16 cellular contexts compared by ENCODE assay signal in the genomic region with DNA sequence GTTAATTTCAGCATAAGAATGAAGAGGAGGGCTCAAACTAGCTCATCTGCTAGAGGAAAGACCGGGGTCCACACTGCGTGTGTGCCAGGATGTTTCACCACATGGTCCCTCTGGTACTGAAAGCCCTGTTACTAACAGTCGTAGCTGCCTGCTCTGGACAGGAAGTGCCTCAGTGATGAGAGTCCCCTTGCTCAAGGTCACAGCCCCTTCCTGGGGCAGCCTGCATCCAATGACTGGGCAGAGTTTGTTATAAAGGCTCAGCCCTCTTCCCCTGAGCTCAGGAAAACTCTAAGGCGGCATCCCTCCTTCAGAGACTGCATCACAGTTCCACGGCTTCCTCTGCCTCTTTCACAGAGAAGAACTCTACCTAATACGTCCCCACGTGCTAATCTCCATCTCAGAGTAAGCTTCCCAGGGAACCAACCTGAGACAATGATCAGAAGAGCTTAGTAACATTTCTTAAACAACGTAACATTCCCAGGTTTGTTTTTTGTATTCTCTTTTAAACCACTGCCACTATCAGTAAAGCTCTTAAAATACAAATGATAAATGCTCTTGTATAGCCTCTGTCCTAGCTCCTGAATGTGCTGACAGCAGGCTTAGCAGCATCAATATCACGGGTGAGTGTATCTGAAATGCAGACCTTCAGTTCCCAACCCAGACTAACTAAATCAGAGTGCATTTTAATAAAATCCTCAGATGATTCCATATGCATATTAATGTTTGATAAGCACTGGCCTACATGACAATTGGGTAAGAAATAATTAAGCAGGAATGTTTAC. TPM values are rescaled to one million over a fixed set of nuclear protein-coding genes. Genes with fewer than 3 reads are reported as not detected.
DNase-seq lines count a peak whose midpoint lies in the region; ATAC-seq, FAIRE-seq and TF ChIP-seq lines count a peak whose summit lies in the region.
"Had no signal": no experiment of that assay in that cellular context is flagged by ENCODE, and none has a peak within 500 bp of the region (broad histone marks: within the 10 kb centered on the region; RNA-seq: fewer than 3 reads in every experiment).

No MANE protein-coding gene starts in this region.

- H3K27me3 ChIP-seq in astrocyte (ENCODE audit: insufficient read depth, low read length) (no peaks in the 10 kb centered on the region), right cardiac atrium (ENCODE audit: control insufficient read depth, insufficient read depth) (no peaks in the 10 kb centered on the region)
- H3K27me3 ChIP-seq: left lung, sigmoid colon had no signal

- H3K4me1 ChIP-seq in astrocyte (ENCODE audit: insufficient read depth, low read length) (no peaks in the 10 kb centered on the region), right cardiac atrium (ENCODE audit: control insufficient read depth, insufficient read depth, low read length) (peaks cover 5% of the 10 kb centered on the region)
- H3K4me1 ChIP-seq: sigmoid colon had no signal

- H3K4me1 Mint-ChIP-seq in activated CD4-positive, alpha-beta T cell treated with anti-CD3 and anti-CD28 coated beads for 36 hours = peaks cover 23% of the 10 kb centered on the region
- peaks cover 3% of the 10 kb centered on the region for H3K4me1 Mint-ChIP-seq in astrocyte (ENCODE audit: low read depth, unreplicated experiment)

- no peaks in the 10 kb centered on the region for H3K9me3 Mint-ChIP-seq in activated CD4-positive, alpha-beta T cell treated with anti-CD3 and anti-CD28 coated beads for 36 hours (ENCODE audit: low read depth)
- no peaks in the 10 kb centered on the region for H3K9me3 Mint-ChIP-seq in astrocyte (ENCODE audit: unreplicated experiment)
- H3K9me3 Mint-ChIP-seq: stimulated activated naive CD8-positive, alpha-beta T cell treated with anti-CD3 and anti-CD28 coated beads, Interleukin-15, Interleukin-2, amounts not matched to agents 100 ng/mL and 50 ng/mL, for 24 hours had no signal

- H3K9me3 ChIP-seq in astrocyte (ENCODE audit: insufficient read depth, low read depth, low read length) (no peaks in the 10 kb centered on the region), right cardiac atrium (ENCODE audit: control insufficient read depth, low read length) (no peaks in the 10 kb centered on the region)
- H3K9me3 ChIP-seq: left lung, sigmoid colon had no signal

- H3K4me3 ChIP-seq in astrocyte (ENCODE audit: insufficient read depth, low read depth, low read length) (no peak overlapping the region), right cardiac atrium (ENCODE audit: low read length) (no peak overlapping the region), skeletal muscle cell (ENCODE audit: low read depth, low read length) (no peak overlapping the region)
- H3K4me3 ChIP-seq: left lung, sigmoid colon had no signal

- ATAC-seq in activated CD4-positive, alpha-beta T cell treated with anti-CD3 and anti-CD28 coated beads for 36 hours = peak; percentile 44
- ATAC-seq in right cardiac atrium = peak; percentile 56 to 65

- TF ChIP-seq CTCF in astrocyte (IDR thresholded peaks at IDR 0.05; ENCODE audit: insufficient read depth, low read depth, low read length) = no peak

- H3K79me2 ChIP-seq in astrocyte (ENCODE audit: insufficient read depth, low read length) = no peaks in the 10 kb centered on the region

- DNase-seq in activated CD4-positive, alpha-beta T cell treated with anti-CD3 and anti-CD28 coated beads for 36 hours = no peak
- no peak for DNase-seq in activated CD4-positive, alpha-beta T cell treated with anti-CD3 and anti-CD28 coated beads for 1 hour
- no peak for DNase-seq in astrocyte (ENCODE audit: low read depth)
- DNase-seq in right cardiac atrium = no peak
- peak; percentile 7 for DNase-seq in skeletal muscle cell (ENCODE audit: low read depth)
- DNase-seq in NCI-H1105 (lab: John Stamatoyannopoulos, UW) = no peak
- DNase-seq in globus pallidus (ENCODE audit: low spot score) = no peak
- DNase-seq in D341Med (ENCODE audit: low spot score) = no peak
- DNase-seq: activated effector memory CD4-positive, alpha-beta T cell treated with anti-CD3 and anti-CD28 coated beads, Interleukin-2, amount 50 U/mL, for 16 hours; GOT3; left lung; NCI-H2081; SIG-M5; sigmoid colon had no signal

- POLR2A ChIA-PET in activated CD4-positive, alpha-beta T cell treated with anti-CD3 and anti-CD28 coated beads for 36 hours (lab: Charles Lee) = no interaction called here

- H3K36me3 Mint-ChIP-seq in activated CD4-positive, alpha-beta T cell treated with anti-CD3 and anti-CD28 coated beads for 36 hours (ENCODE audit: low read depth) = no peaks in the 10 kb centered on the region
- no peaks in the 10 kb centered on the region for H3K36me3 Mint-ChIP-seq in astrocyte (ENCODE audit: low read depth, unreplicated experiment)

- peak overlapping the region; percentile 63 for H2AFZ ChIP-seq in astrocyte (ENCODE audit: low read depth, low read length)

- no peaks in the 10 kb centered on the region for H4K20me1 ChIP-seq in astrocyte (ENCODE audit: insufficient read depth, low read length)

- no peaks in the 10 kb centered on the region for H3K27me3 Mint-ChIP-seq in activated CD4-positive, alpha-beta T cell treated with anti-CD3 and anti-CD28 coated beads for 36 hours
- H3K27me3 Mint-ChIP-seq in astrocyte (ENCODE audit: low read depth, unreplicated experiment) = no peaks in the 10 kb centered on the region
- H3K27me3 Mint-ChIP-seq: stimulated activated naive CD8-positive, alpha-beta T cell treated with anti-CD3 and anti-CD28 coated beads, Interleukin-15, Interleukin-2, amounts not matched to agents 100 ng/mL and 50 ng/mL, for 24 hours had no signal

- H3K4me3 Mint-ChIP-seq in activated CD4-positive, alpha-beta T cell treated with anti-CD3 and anti-CD28 coated beads for 36 hours = no peak overlapping the region
- H3K4me3 Mint-ChIP-seq in astrocyte (ENCODE audit: unreplicated experiment) = no peak overlapping the region
- H3K4me3 Mint-ChIP-seq: stimulated activated naive CD8-positive, alpha-beta T cell treated with anti-CD3 and anti-CD28 coated beads, Interleukin-15, Interleukin-2, amounts not matched to agents 100 ng/mL and 50 ng/mL, for 24 hours had no signal

- no peak for FAIRE-seq in astrocyte (lab: Jason Lieb, UNC)
- FAIRE-seq: endometrium had no signal

- peak overlapping the region; percentile 17 for H3K4me2 ChIP-seq in astrocyte (ENCODE audit: low read length)

- no peak overlapping the region for H3K9ac ChIP-seq in astrocyte (ENCODE audit: low read length)

- intact Hi-C loops in activated CD4-positive, alpha-beta T cell treated with anti-CD3 and anti-CD28 coated beads for 36 hours (cut with DNase I, micrococcal nuclease) = no loop called here
- intact Hi-C loops in right cardiac atrium (cut with DNase I) = no loop called here

- H3K36me3 ChIP-seq in astrocyte (ENCODE audit: insufficient read depth, low read length) = no peaks in the 10 kb centered on the region
- H3K36me3 ChIP-seq: left lung, sigmoid colon had no signal

- H3K27ac ChIP-seq in astrocyte (ENCODE audit: low read depth, low read length) (no peak overlapping the region), right cardiac atrium (ENCODE audit: low read length) (peak overlapping the region; percentile 39)
- H3K27ac ChIP-seq: left lung, sigmoid colon had no signal

- no peak overlapping the region for H3K27ac Mint-ChIP-seq in activated CD4-positive, alpha-beta T cell treated with anti-CD3 and anti-CD28 coated beads for 36 hours
- no peak overlapping the region for H3K27ac Mint-ChIP-seq in astrocyte (ENCODE audit: unreplicated experiment)
- H3K27ac Mint-ChIP-seq: stimulated activated naive CD8-positive, alpha-beta T cell treated with anti-CD3 and anti-CD28 coated beads, Interleukin-15, Interleukin-2, amounts not matched to agents 100 ng/mL and 50 ng/mL, for 24 hours had no signal

- 48% methylated on average over 9 of the region's 9 CpGs for WGBS in right cardiac atrium

- CTCF ChIA-PET in activated CD4-positive, alpha-beta T cell treated with anti-CD3 and anti-CD28 coated beads for 36 hours (lab: Charles Lee) = interaction anchor here (0.6 to 2.1 kb wide), 2 partner anchors 9 to 150 kb away, joined by 3 to 10 read pairs; no protein-coding TSS in a partner anchor

RNA-seq across cellular contexts. Expression of gene ATP1A1, which starts 38.0 kb away (rescaled TPM):
- total RNA-seq in activated CD4-positive, alpha-beta T cell treated with anti-CD3 and anti-CD28 coated beads for 36 hours = 100 to 1,000 TPM; 247 to 257 TPM
- total RNA-seq in astrocyte (317 and 328 TPM in 2 replicates), right cardiac atrium (100 to 1,000 TPM; 166 to 326 (median 226) TPM)
- 155 TPM for polyA plus RNA-seq in right cardiac atrium
